24 cellular contexts compared by ENCODE assay signal in genomic region chr2:176566936-176567335, GRCh38.
"Had no signal": no experiment of that assay in that cellular context is flagged by ENCODE, and none has a peak within 500 bp of the region (broad histone marks: within the 10 kb centered on the region; RNA-seq: fewer than 3 reads in every experiment).

No MANE protein-coding gene starts in this region.

- H3K9me3 ChIP-seq: colonic mucosa, heart left ventricle, neutrophil, pancreas, right lobe of liver, suprapubic skin had no signal

- H3K4me2 ChIP-seq: hepatocyte, smooth muscle cell had no signal

- H3K4me3 Mint-ChIP-seq: memory B cell; naive B cell; natural killer cell treated with Interleukin-12 subunit alpha and Interleukin-12 subunit beta and Interleukin-15 and Interleukin-18, amount 100 ng/mL, for 72 hours; neural crest cell; stimulated activated naive CD8-positive, alpha-beta T cell treated with anti-CD3 and anti-CD28 coated beads, Interleukin-15, amount 100 ng/mL, for 72 hours had no signal

- H3K9me3 Mint-ChIP-seq: memory B cell; natural killer cell treated with Interleukin-12 subunit alpha and Interleukin-12 subunit beta and Interleukin-15 and Interleukin-18, amount 100 ng/mL, for 72 hours; neural crest cell; stimulated activated naive CD8-positive, alpha-beta T cell treated with anti-CD3 and anti-CD28 coated beads, Interleukin-15, amount 100 ng/mL, for 72 hours had no signal

- H3K79me2 ChIP-seq: hepatocyte had no signal

- H3K36me3 Mint-ChIP-seq: memory B cell; naive B cell; natural killer cell treated with Interleukin-12 subunit alpha and Interleukin-12 subunit beta and Interleukin-15 and Interleukin-18, amount 100 ng/mL, for 72 hours had no signal

- FAIRE-seq: frontal cortex, kidney, pancreas had no signal

- H3K4me1 Mint-ChIP-seq: naive B cell; stimulated activated naive CD8-positive, alpha-beta T cell treated with anti-CD3 and anti-CD28 coated beads, Interleukin-15, amount 100 ng/mL, for 72 hours had no signal

- H3K27me3 ChIP-seq: colonic mucosa, hepatocyte, right lobe of liver had no signal

- H3K4me3 ChIP-seq: colonic mucosa, heart left ventricle, hepatocyte, lung, pancreas, right lobe of liver, smooth muscle cell, suprapubic skin had no signal

- H3K4me1 ChIP-seq: colonic mucosa, heart left ventricle, pancreas, right lobe of liver, suprapubic skin had no signal

- H3K27ac Mint-ChIP-seq: memory B cell; naive B cell; natural killer cell treated with Interleukin-12 subunit alpha and Interleukin-12 subunit beta and Interleukin-15 and Interleukin-18, amount 100 ng/mL, for 72 hours; stimulated activated naive CD8-positive, alpha-beta T cell treated with anti-CD3 and anti-CD28 coated beads, Interleukin-15, amount 100 ng/mL, for 72 hours had no signal

- H2AFZ ChIP-seq: hepatocyte had no signal

- H3K27ac ChIP-seq: colonic mucosa, heart left ventricle, hepatocyte, neutrophil, pancreas, right lobe of liver, suprapubic skin had no signal

- H3K36me3 ChIP-seq: colonic mucosa, heart left ventricle, neutrophil, pancreas, right lobe of liver, suprapubic skin had no signal

- DNase-seq: colonic mucosa; dermis blood vessel endothelial cell; effector memory CD4-positive, alpha-beta T cell; erythroblast; heart left ventricle; kidney; naive B cell; pancreas; right lobe of liver; stimulated activated CD4-positive, alpha-beta T cell treated with anti-CD3 and anti-CD28 coated beads, Interleukin-12 subunit alpha, Interleukin-12 subunit beta, amount 100 ng/mL, for 4 hours; stimulated activated CD4-positive, alpha-beta T cell treated with anti-CD3 and anti-CD28 coated beads, Interleukin-1b, Interleukin-23, amount 100 ng/mL, for 48 hours; stimulated activated CD4-positive, alpha-beta T cell treated with anti-CD3 and anti-CD28 coated beads, Interleukin-4, amount 100 ng/mL, for 1 hour; stimulated activated CD8-positive, alpha-beta memory T cell treated with anti-CD3 and anti-CD28 coated beads, Interleukin-4, amount 100 ng/mL, for 48 hours; stimulated activated naive CD4-positive, alpha-beta T cell; stimulated activated naive CD8-positive, alpha-beta T cell treated with anti-CD3 and anti-CD28 coated beads, Interleukin-15, amount 100 ng/mL, for 72 hours had no signal
